In the genomic region with DNA sequence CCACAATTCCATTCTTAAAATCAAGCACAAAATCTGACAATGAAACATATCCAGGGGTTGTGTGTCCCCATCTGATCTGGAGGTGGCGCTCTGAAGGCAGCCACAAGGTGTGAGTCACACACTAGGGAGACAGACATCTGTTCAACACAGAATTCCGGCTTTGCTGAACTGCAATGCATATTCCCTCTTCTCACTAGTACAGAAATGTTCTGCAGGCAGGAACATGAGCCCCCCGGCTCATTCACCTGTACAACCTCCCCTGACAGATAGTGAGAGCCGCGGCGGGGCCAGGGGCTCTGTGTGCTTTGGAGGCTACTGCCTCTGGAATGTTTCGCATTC, we compare ENCODE assay signal across 9 cellular contexts. TPM values are rescaled to one million over a fixed set of nuclear protein-coding genes. Genes with fewer than 3 reads are reported as not detected.
DNase-seq lines count a peak whose midpoint lies in the region; ATAC-seq, FAIRE-seq and TF ChIP-seq lines count a peak whose summit lies in the region.
"Had no signal": no experiment of that assay in that cellular context is flagged by ENCODE, and none has a peak within 500 bp of the region (broad histone marks: within the 10 kb centered on the region; RNA-seq: fewer than 3 reads in every experiment).

No MANE protein-coding gene starts in this region.

- H3K9me3 ChIP-seq in endothelial cell of umbilical vein (replicated peaks; ENCODE audit: control insufficient read depth, insufficient read depth, low read length): no peaks in the 10 kb centered on the region

- intact Hi-C loops in endothelial cell of umbilical vein (cut with micrococcal nuclease): loop anchor here (5.0 kb wide), 3 partner anchors 43 to 383 kb away; partner anchors contain the start of genes WDR1 and ZNF518B
- intact Hi-C loops in activated T-helper 2 cell treated with anti-CD3 and anti-CD28 coated beads, Interferon-gamma antibody, Interleukin-2, Interleukin-4, amounts not matched to agents 10 μg/mL and 5 μg/mL and 100 μg/mL, durations not matched to agents 14 hours and 24 hours and 36 hours (cut with micrococcal nuclease): no loop called here

- H3K9me1 ChIP-seq in endothelial cell of umbilical vein (replicated peaks; ENCODE audit: control insufficient read depth, extremely low read depth, insufficient read depth, low read length): no peaks in the 10 kb centered on the region

- peaks cover 17% of the 10 kb centered on the region for H3K36me3 Mint-ChIP-seq in progenitor cell of endocrine pancreas (ENCODE audit: insufficient read depth)
- peaks cover 85% of the 10 kb centered on the region for H3K36me3 Mint-ChIP-seq in activated T-helper 2 cell treated with anti-CD3 and anti-CD28 coated beads, Interferon-gamma antibody, Interleukin-2, Interleukin-4, amounts not matched to agents 10 μg/mL and 5 μg/mL and 100 μg/mL, durations not matched to agents 14 hours and 24 hours and 36 hours (ENCODE audit: low read depth)

- no peak overlapping the region for H3K4me2 ChIP-seq in endothelial cell of umbilical vein (ENCODE audit: insufficient read depth, low read length)

- no peaks in the 10 kb centered on the region for H4K20me1 ChIP-seq in endothelial cell of umbilical vein (replicated peaks; ENCODE audit: control insufficient read depth, extremely low read depth, insufficient read depth, low read length)

- CTCF ChIA-PET in endothelial cell of umbilical vein (lab: Charles Lee): no interaction called here

- no peak for ATAC-seq in HG03045 (IDR thresholded peaks at IDR 0.05; ENCODE audit: unreplicated experiment)

- H3K36me3 ChIP-seq in endothelial cell of umbilical vein (ENCODE audit: control insufficient read depth in 2 of 2, extremely low read depth in 1 of 2, insufficient read depth in 2 of 2, low read length in 2 of 2): peaks cover 43 to 59% of the 10 kb centered on the region in 2 experiments

- FAIRE-seq in endothelial cell of umbilical vein (lab: Jason Lieb, UNC): peak; percentile 72
- FAIRE-seq: A204.1 had no signal

- BruUV-seq in endothelial cell of umbilical vein (replicated peaks; lab: Mats Ljungman, UMichigan): TSS peak; percentile 80

- H3K4me3 ChIP-seq in endothelial cell of umbilical vein (replicated peaks in 1 of 3; ENCODE audit: insufficient read depth in 1 of 3, low read depth in 1 of 3, low read length in 3 of 3): no peak overlapping the region

- no peaks in the 10 kb centered on the region for H3K27me3 Mint-ChIP-seq in progenitor cell of endocrine pancreas
- H3K27me3 Mint-ChIP-seq in activated T-helper 2 cell treated with anti-CD3 and anti-CD28 coated beads, Interferon-gamma antibody, Interleukin-2, Interleukin-4, amounts not matched to agents 10 μg/mL and 5 μg/mL and 100 μg/mL, durations not matched to agents 14 hours and 24 hours and 36 hours (ENCODE audit: low read depth): no peaks in the 10 kb centered on the region

- H3K4me3 Mint-ChIP-seq in progenitor cell of endocrine pancreas (ENCODE audit: low read depth): no peak overlapping the region
- H3K4me3 Mint-ChIP-seq in activated T-helper 2 cell treated with anti-CD3 and anti-CD28 coated beads, Interferon-gamma antibody, Interleukin-2, Interleukin-4, amounts not matched to agents 10 μg/mL and 5 μg/mL and 100 μg/mL, durations not matched to agents 14 hours and 24 hours and 36 hours (ENCODE audit: low read depth): no peak overlapping the region

- dilution Hi-C loops in endothelial cell of umbilical vein (cut with MboI; ENCODE audit: extremely low pct_ligation_motif_present, low sequenced_read_pairs): no loop called here

- no peaks in the 10 kb centered on the region for H3K27me3 ChIP-seq in endothelial cell of umbilical vein (ENCODE audit: control insufficient read depth in 2 of 2, insufficient read depth in 2 of 2, low read length in 2 of 2)

- no peak overlapping the region for H2AFZ ChIP-seq in endothelial cell of umbilical vein (ENCODE audit: low read depth, low read length)

- DNase-seq in DMS53 (lab: John Stamatoyannopoulos, UW): peak; percentile 54
- DNase-seq in DMS53 treated with DMSO at 0.1 percent for 48 hours (lab: John Stamatoyannopoulos, UW; ENCODE audit: unreplicated experiment): no peak
- peak; percentile 30 for DNase-seq in NCI-H82 treated with DMSO at 0.1 percent for 48 hours (lab: John Stamatoyannopoulos, UW; ENCODE audit: unreplicated experiment)
- peak; percentile 53 for DNase-seq in endothelial cell of umbilical vein (ENCODE audit: low read depth, low spot score)
- no peak for DNase-seq in progenitor cell of endocrine pancreas (ENCODE audit: low spot score, unreplicated experiment)
- DNase-seq in HK-2 (ENCODE audit: unreplicated experiment): no peak
- no peak for DNase-seq in activated T-helper 2 cell treated with anti-CD3 and anti-CD28 coated beads, Interferon-gamma antibody, Interleukin-2, Interleukin-4, amounts not matched to agents 10 μg/mL and 5 μg/mL and 100 μg/mL, durations not matched to agents 14 hours and 24 hours and 36 hours (ENCODE audit: low spot score)

- peaks cover 23% of the 10 kb centered on the region for H3K4me1 ChIP-seq in endothelial cell of umbilical vein (ENCODE audit: control insufficient read depth, extremely low read depth, insufficient read depth, low read length)

- TF ChIP-seq POLR2A in endothelial cell of umbilical vein (IDR thresholded peaks at IDR 0.05; ENCODE audit: low read depth, low read length): peak; percentile 20

- peak; percentile 53 to 61 for TF ChIP-seq CTCF in endothelial cell of umbilical vein (IDR thresholded peaks at IDR 0.05; ENCODE audit: extremely low read depth in 1 of 2, insufficient read depth in 1 of 2, low read depth in 1 of 2, low read length in 2 of 2)
- peak; percentile 16 for TF ChIP-seq CTCF in progenitor cell of endocrine pancreas (IDR thresholded peaks at IDR 0.05; ENCODE audit: unreplicated experiment)

- peaks cover 7% of the 10 kb centered on the region for H3K79me2 ChIP-seq in endothelial cell of umbilical vein (ENCODE audit: control insufficient read depth, insufficient read depth, low read length)

- no peak overlapping the region for H3K27ac ChIP-seq in endothelial cell of umbilical vein (ENCODE audit: insufficient read depth, low read depth, low read length)

- H3K4me1 Mint-ChIP-seq in progenitor cell of endocrine pancreas (ENCODE audit: low read depth): no peaks in the 10 kb centered on the region
- peaks cover 2% of the 10 kb centered on the region for H3K4me1 Mint-ChIP-seq in activated T-helper 2 cell treated with anti-CD3 and anti-CD28 coated beads, Interferon-gamma antibody, Interleukin-2, Interleukin-4, amounts not matched to agents 10 μg/mL and 5 μg/mL and 100 μg/mL, durations not matched to agents 14 hours and 24 hours and 36 hours (ENCODE audit: low read depth)

- H3K27ac Mint-ChIP-seq in progenitor cell of endocrine pancreas: no peak overlapping the region
- no peak overlapping the region for H3K27ac Mint-ChIP-seq in activated T-helper 2 cell treated with anti-CD3 and anti-CD28 coated beads, Interferon-gamma antibody, Interleukin-2, Interleukin-4, amounts not matched to agents 10 μg/mL and 5 μg/mL and 100 μg/mL, durations not matched to agents 14 hours and 24 hours and 36 hours

- no peaks in the 10 kb centered on the region for H3K9me3 Mint-ChIP-seq in progenitor cell of endocrine pancreas (ENCODE audit: low read depth)
- no peaks in the 10 kb centered on the region for H3K9me3 Mint-ChIP-seq in activated T-helper 2 cell treated with anti-CD3 and anti-CD28 coated beads, Interferon-gamma antibody, Interleukin-2, Interleukin-4, amounts not matched to agents 10 μg/mL and 5 μg/mL and 100 μg/mL, durations not matched to agents 14 hours and 24 hours and 36 hours

- no peak overlapping the region for H3K9ac ChIP-seq in endothelial cell of umbilical vein (replicated peaks; ENCODE audit: extremely low read depth, insufficient read depth, low read length)

- POLR2A ChIA-PET in endothelial cell of umbilical vein (lab: Charles Lee): no interaction called here

TF ChIP-seq in endothelial cell of umbilical vein, 7 proteins besides CTCF, POLR2A, EP300 and RAD21 (continues in another document):
- peak; percentile 41 for TF ChIP-seq JUN (IDR thresholded peaks at IDR 0.05; ENCODE audit: borderline replicate concordance, insufficient read depth, insufficient read length, low read depth)
- TF ChIP-seq, protein P1, sequence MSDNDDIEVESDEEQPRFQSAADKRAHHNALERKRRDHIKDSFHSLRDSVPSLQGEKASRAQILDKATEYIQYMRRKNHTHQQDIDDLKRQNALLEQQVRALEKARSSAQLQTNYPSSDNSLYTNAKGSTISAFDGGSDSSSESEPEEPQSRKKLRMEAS (IDR thresholded peaks at IDR 0.05; ENCODE audit: insufficient read depth, insufficient read length): no peak
- TF ChIP-seq POLR2AphosphoS5 (IDR thresholded peaks at IDR 0.05; ENCODE audit: insufficient read depth, low read depth, low read length): no peak
- TF ChIP-seq EZH2 (IDR thresholded peaks at IDR 0.05; ENCODE audit: borderline replicate concordance, low read depth, low read length, severe bottlenecking): no peak

RNA-seq across cellular contexts. Expression of gene WDR1, which starts 41.9 kb away (rescaled TPM):
- total RNA-seq in endothelial cell of umbilical vein (547 and 590 TPM in 2 replicates), progenitor cell of endocrine pancreas (191 and 200 TPM in 2 replicates)
- polyA plus RNA-seq in endothelial cell of umbilical vein: 660 and 666 TPM in 2 replicates
- 591 and 614 TPM in 2 replicates for polyA plus RNA-seq in endothelial cell of umbilical vein (2011; cell fraction: cytosol; rRNA removed)
- 508 and 517 TPM in 2 replicates for polyA plus RNA-seq in endothelial cell of umbilical vein (2011; cell fraction: nucleus; rRNA removed)
- polyA plus RNA-seq in endothelial cell of umbilical vein (2012): 427 and 456 TPM in 2 replicates
- 633 and 649 TPM in 2 replicates for polyA minus RNA-seq in endothelial cell of umbilical vein
- 55.7 TPM for polyA minus RNA-seq in endothelial cell of umbilical vein (2011; cell fraction: cytosol; rRNA and poly(A)+ RNA removed)
- polyA minus RNA-seq in endothelial cell of umbilical vein (2011; cell fraction: nucleus; rRNA and poly(A)+ RNA removed): 186 and 244 TPM in 2 replicates
- 387 and 398 TPM in 2 replicates for total RNA-seq in activated T-helper 2 cell treated with anti-CD3 and anti-CD28 coated beads, Interferon-gamma antibody, Interleukin-2, Interleukin-4, amounts not matched to agents 10 μg/mL and 5 μg/mL and 100 μg/mL, durations not matched to agents 14 hours and 24 hours and 36 hours

RNA-seq across cellular contexts. Expression of gene SLC2A9, which starts 53.4 kb away (rescaled TPM):
- 1.5 and 1.6 TPM in 2 replicates for total RNA-seq in endothelial cell of umbilical vein
- 1.4 and 1.8 TPM in 2 replicates for polyA plus RNA-seq in endothelial cell of umbilical vein
- 1.0 and 1.5 TPM in 2 replicates for polyA plus RNA-seq in endothelial cell of umbilical vein (2011; cell fraction: cytosol; rRNA removed)
- polyA plus RNA-seq in endothelial cell of umbilical vein (2011; cell fraction: nucleus; rRNA removed): 2.5 and 2.7 TPM in 2 replicates
- 0.72 and 1.4 TPM in 2 replicates for polyA plus RNA-seq in endothelial cell of umbilical vein (2012)
- 3.7 and 4.1 TPM in 2 replicates for polyA minus RNA-seq in endothelial cell of umbilical vein
- not detected for polyA minus RNA-seq in endothelial cell of umbilical vein (2011; cell fraction: cytosol; rRNA and poly(A)+ RNA removed)
- polyA minus RNA-seq in endothelial cell of umbilical vein (2011; cell fraction: nucleus; rRNA and poly(A)+ RNA removed): 2.4 and 3.6 TPM in 2 replicates
- total RNA-seq in progenitor cell of endocrine pancreas: 3.1 and 3.2 TPM in 2 replicates
- 1.3 and 2.4 TPM in 2 replicates for total RNA-seq in activated T-helper 2 cell treated with anti-CD3 and anti-CD28 coated beads, Interferon-gamma antibody, Interleukin-2, Interleukin-4, amounts not matched to agents 10 μg/mL and 5 μg/mL and 100 μg/mL, durations not matched to agents 14 hours and 24 hours and 36 hours

Comparison
In these comparisons a context has a peak if more than half of its experiments do, and no peak if none do; other contexts are left out.
1. DNase-seq: peak in DMS53 (single experiment), NCI-H82 treated with DMSO at 0.1 percent for 48 hours (single experiment) and endothelial cell of umbilical vein (single experiment); none in DMS53 treated with DMSO at 0.1 percent for 48 hours (single experiment), progenitor cell of endocrine pancreas (single experiment), HK-2 (single experiment) and activated T-helper 2 cell treated with anti-CD3 and anti-CD28 coated beads, Interferon-gamma antibody, Interleukin-2, Interleukin-4, amounts not matched to agents 10 μg/mL and 5 μg/mL and 100 μg/mL, durations not matched to agents 14 hours and 24 hours and 36 hours (single experiment).